Comparison of ENCODE assay signal across 28 cellular contexts in the genomic region with DNA sequence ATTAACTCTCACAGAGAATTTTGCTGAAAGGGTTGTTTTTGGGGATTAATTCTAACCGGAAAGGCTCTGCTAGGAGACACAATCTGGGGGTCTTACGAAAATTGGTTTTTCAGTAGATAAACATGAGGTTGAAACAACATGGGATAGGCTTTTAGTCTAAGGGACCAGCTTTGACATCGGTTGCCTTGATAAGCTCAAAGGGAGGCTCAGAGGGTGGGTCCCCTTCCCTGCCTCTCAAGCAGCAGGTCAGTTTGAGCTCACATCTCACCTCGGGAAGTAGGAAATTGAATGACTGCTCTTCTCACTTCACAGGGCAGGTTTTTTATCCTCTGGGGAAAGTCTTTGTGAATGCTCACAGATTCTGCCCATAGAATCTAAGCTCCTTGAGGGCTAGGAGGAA.
"Had no signal": no experiment of that assay in that cellular context is flagged by ENCODE, and none has a peak within 500 bp of the region (broad histone marks: within the 10 kb centered on the region; RNA-seq: fewer than 3 reads in every experiment).

No MANE protein-coding gene starts in this region.

- H3K27ac ChIP-seq: left lung, lower lobe of right lung, neutrophil, ovary, sigmoid colon, spleen, suprapubic skin, thoracic aorta, tibial artery, upper lobe of right lung had no signal

- H3K27ac Mint-ChIP-seq: immature natural killer cell; naive thymus-derived CD8-positive, alpha-beta T cell; nephron; progenitor cell of endocrine pancreas; stimulated activated effector memory CD8-positive, alpha-beta T cell treated with anti-CD3 and anti-CD28 coated beads, Interleukin-12 subunit alpha, Interleukin-12 subunit beta, amount 100 ng/mL, for 72 hours; stimulated activated naive CD8-positive, alpha-beta T cell treated with anti-CD3 and anti-CD28 coated beads, Interleukin-15, Interleukin-2, amounts not matched to agents 100 ng/mL and 50 ng/mL, for 24 hours had no signal

- H3K4me3 Mint-ChIP-seq: immature natural killer cell; naive thymus-derived CD8-positive, alpha-beta T cell; nephron; neural crest cell; stimulated activated effector memory CD8-positive, alpha-beta T cell treated with anti-CD3 and anti-CD28 coated beads, Interleukin-12 subunit alpha, Interleukin-12 subunit beta, amount 100 ng/mL, for 72 hours; stimulated activated naive CD8-positive, alpha-beta T cell treated with anti-CD3 and anti-CD28 coated beads, Interleukin-15, Interleukin-2, amounts not matched to agents 100 ng/mL and 50 ng/mL, for 24 hours had no signal

- H3K4me1 ChIP-seq: left lung, lower lobe of right lung, spleen, suprapubic skin, upper lobe of right lung had no signal

- H3K4me3 ChIP-seq: left lung, lower lobe of right lung, ovary, sigmoid colon, spleen, suprapubic skin, thoracic aorta, tibial artery, upper lobe of right lung had no signal

- H3K36me3 ChIP-seq: left lung, lower lobe of right lung, neutrophil, ovary, sigmoid colon, spleen, suprapubic skin, thoracic aorta, tibial artery, upper lobe of right lung had no signal

- H3K9me3 Mint-ChIP-seq: immature natural killer cell; nephron; neural crest cell; stimulated activated naive CD8-positive, alpha-beta T cell treated with anti-CD3 and anti-CD28 coated beads, Interleukin-15, Interleukin-2, amounts not matched to agents 100 ng/mL and 50 ng/mL, for 24 hours had no signal

- ATAC-seq: left colon; left lung; lower lobe of right lung; naive thymus-derived CD8-positive, alpha-beta T cell; right cardiac atrium; stimulated activated effector memory CD8-positive, alpha-beta T cell treated with anti-CD3 and anti-CD28 coated beads, Interleukin-12 subunit alpha, Interleukin-12 subunit beta, amount 100 ng/mL, for 72 hours; upper lobe of right lung had no signal

- DNase-seq: hypothalamus; immature natural killer cell; kidney; left colon; left lung; lower lobe of right lung; mammary epithelial cell; mesenchymal stem cell; naive thymus-derived CD8-positive, alpha-beta T cell; occipital lobe; ovary; right cardiac atrium; sigmoid colon; small intestine; spleen; stimulated activated CD4-positive, alpha-beta T cell treated with anti-CD3 and anti-CD28 coated beads, Interleukin-4, amount 100 ng/mL, for 24 hours; stimulated activated naive CD4-positive, alpha-beta T cell; tibial artery; trophoblast cell; upper lobe of right lung had no signal

- H3K27me3 ChIP-seq: left lung, neutrophil, ovary, sigmoid colon, spleen, suprapubic skin, tibial artery, upper lobe of right lung had no signal

- H3K9me3 ChIP-seq: left lung, lower lobe of right lung, neutrophil, ovary, sigmoid colon, spleen, suprapubic skin, thoracic aorta, tibial artery, upper lobe of right lung had no signal

- H3K27me3 Mint-ChIP-seq: stimulated activated naive CD8-positive, alpha-beta T cell treated with anti-CD3 and anti-CD28 coated beads, Interleukin-15, Interleukin-2, amounts not matched to agents 100 ng/mL and 50 ng/mL, for 24 hours had no signal

- H3K4me1 Mint-ChIP-seq: immature natural killer cell; naive thymus-derived CD8-positive, alpha-beta T cell; stimulated activated effector memory CD8-positive, alpha-beta T cell treated with anti-CD3 and anti-CD28 coated beads, Interleukin-12 subunit alpha, Interleukin-12 subunit beta, amount 100 ng/mL, for 72 hours had no signal

- H3K36me3 Mint-ChIP-seq: immature natural killer cell; naive thymus-derived CD8-positive, alpha-beta T cell; stimulated activated effector memory CD8-positive, alpha-beta T cell treated with anti-CD3 and anti-CD28 coated beads, Interleukin-12 subunit alpha, Interleukin-12 subunit beta, amount 100 ng/mL, for 72 hours had no signal
